Comparison of ENCODE assay signal across 20 cellular contexts in genomic region chrX:42398967-42399631, GRCh38.
DNase-seq lines count a peak whose midpoint lies in the region; ATAC-seq, FAIRE-seq and TF ChIP-seq lines count a peak whose summit lies in the region.
"Had no signal": no experiment of that assay in that cellular context is flagged by ENCODE, and none has a peak within 500 bp of the region (broad histone marks: within the 10 kb centered on the region; RNA-seq: fewer than 3 reads in every experiment).

No MANE protein-coding gene starts in this region.

- H3K4me3 ChIP-seq in A549 (no peak overlapping the region), uterus (no peak overlapping the region)
- H3K4me3 ChIP-seq: lower lobe of right lung had no signal

- ATAC-seq in A549: no peak
- no peak for ATAC-seq in activated CD8-positive, alpha-beta T cell treated with anti-CD3 and anti-CD28 coated beads, Interleukin-2, amount 10 ng/mL, durations not matched to agents 7 days and 5 days
- ATAC-seq in SK-N-SH treated with all-trans-retinoic acid at 6 μM for 48 hours: no peak
- ATAC-seq: foreskin keratinocyte, lower lobe of right lung, Right ventricle myocardium inferior had no signal

- no peak overlapping the region for H3K4me2 ChIP-seq in A549

- no peak for TF ChIP-seq POLR2A in A549 (IDR thresholded peaks at IDR 0.05; ENCODE audit: low read length)
- TF ChIP-seq POLR2A in uterus (IDR thresholded peaks at IDR 0.05): no peak

- H3K4me3 Mint-ChIP-seq in activated CD8-positive, alpha-beta T cell treated with anti-CD3 and anti-CD28 coated beads, Interleukin-2, amount 10 ng/mL, durations not matched to agents 7 days and 5 days: peak overlapping the region; percentile 18
- H3K4me3 Mint-ChIP-seq in immature natural killer cell: peak overlapping the region; percentile 76 to 85 (median 78)
- H3K4me3 Mint-ChIP-seq: HFFc6 had no signal

- POLR2A ChIA-PET in A549 (lab: Yijun Ruan, JAX): no interaction called here
- POLR2A ChIA-PET in activated CD8-positive, alpha-beta T cell treated with anti-CD3 and anti-CD28 coated beads, Interleukin-2, amount 10 ng/mL, durations not matched to agents 7 days and 5 days (lab: Charles Lee): interaction anchor here (0.5 kb wide), 1 partner anchor 1169 kb away, joined by 3 read pairs; no protein-coding TSS in a partner anchor

- H3K9me3 ChIP-seq in A549 (no peaks in the 10 kb centered on the region), uterus (no peaks in the 10 kb centered on the region)
- H3K9me3 ChIP-seq: lower lobe of right lung had no signal

- DNase-seq in A549 (ENCODE audit: low read depth in 1 of 2, low spot score in 1 of 2) (no peak), EH (ENCODE audit: low read depth) (peak; percentile 2), immature natural killer cell (peak; percentile 15 to 34 (median 25)), SW480 (ENCODE audit: low spot score) (no peak), uterus (no peak), UCSD-AML1 (lab: John Stamatoyannopoulos, UW; ENCODE audit: unreplicated experiment) (no peak)
- peak; percentile 20 for DNase-seq in activated CD8-positive, alpha-beta T cell treated with anti-CD3 and anti-CD28 coated beads, Interleukin-2, amount 10 ng/mL, durations not matched to agents 7 days and 5 days
- DNase-seq: activated CD8-positive, alpha-beta memory T cell treated with anti-CD3 and anti-CD28 coated beads for 24 hours; activated naive CD4-positive, alpha-beta T cell treated with Interleukin-2 at 50 U/mL for 16 hours; cerebellar nuclear complex; DMS153; foreskin keratinocyte; HFFc6; lower lobe of right lung; NCI-H2107; T1000 had no signal

- intact Hi-C loops in uterus (cut with DNase I; ENCODE audit: low total_unique reads): no loop called here

- CTCF ChIA-PET in A549 (lab: Yijun Ruan, JAX): interaction anchor here (0.6 kb wide), 1 partner anchor 1121 kb away, joined by 3 read pairs; no protein-coding TSS in a partner anchor
- CTCF ChIA-PET in activated CD8-positive, alpha-beta T cell treated with anti-CD3 and anti-CD28 coated beads, Interleukin-2, amount 10 ng/mL, durations not matched to agents 7 days and 5 days (lab: Charles Lee): no interaction called here

- no peaks in the 10 kb centered on the region for H3K36me3 Mint-ChIP-seq in activated CD8-positive, alpha-beta T cell treated with anti-CD3 and anti-CD28 coated beads, Interleukin-2, amount 10 ng/mL, durations not matched to agents 7 days and 5 days (ENCODE audit: low read depth)
- H3K36me3 Mint-ChIP-seq in immature natural killer cell: no peaks in the 10 kb centered on the region

- H3K27me3 ChIP-seq in uterus: no peaks in the 10 kb centered on the region
- H3K27me3 ChIP-seq: foreskin keratinocyte had no signal

- FAIRE-seq in A549 (lab: Jason Lieb, UNC): peak; percentile 88
- FAIRE-seq: endometrium, GM18507 had no signal

- H3K27ac ChIP-seq in A549 (no peak overlapping the region), uterus (no peak overlapping the region)
- H3K27ac ChIP-seq: foreskin keratinocyte, lower lobe of right lung had no signal

- H3K4me1 ChIP-seq in A549: no peaks in the 10 kb centered on the region
- H3K4me1 ChIP-seq in uterus: no peaks in the 10 kb centered on the region
- H3K4me1 ChIP-seq: foreskin keratinocyte, lower lobe of right lung had no signal

- 45% methylated on average over 8 of the region's 8 CpGs for WGBS in A549 (ENCODE audit: missing lambda C conversion rate)

- H3K27me3 Mint-ChIP-seq in activated CD8-positive, alpha-beta T cell treated with anti-CD3 and anti-CD28 coated beads, Interleukin-2, amount 10 ng/mL, durations not matched to agents 7 days and 5 days (ENCODE audit: low read depth): no peaks in the 10 kb centered on the region
- peaks cover 0 to 8% (median 2%) of the 10 kb centered on the region in 3 donors for H3K27me3 Mint-ChIP-seq in immature natural killer cell (ENCODE audit: low read depth in 3 of 3)

- peaks cover 3% of the 10 kb centered on the region for H3K9me3 Mint-ChIP-seq in activated CD8-positive, alpha-beta T cell treated with anti-CD3 and anti-CD28 coated beads, Interleukin-2, amount 10 ng/mL, durations not matched to agents 7 days and 5 days (ENCODE audit: insufficient read depth)
- no peaks in the 10 kb centered on the region for H3K9me3 Mint-ChIP-seq in immature natural killer cell

- TF ChIP-seq EP300 in A549 (IDR thresholded peaks at IDR 0.05): no peak

- peak overlapping the region; percentile 71 for H3K27ac Mint-ChIP-seq in activated CD8-positive, alpha-beta T cell treated with anti-CD3 and anti-CD28 coated beads, Interleukin-2, amount 10 ng/mL, durations not matched to agents 7 days and 5 days
- H3K27ac Mint-ChIP-seq in immature natural killer cell: peak overlapping the region; percentile 26 to 87 (median 72)
- H3K27ac Mint-ChIP-seq: HFFc6 had no signal

- peaks cover 18% of the 10 kb centered on the region for H3K4me1 Mint-ChIP-seq in activated CD8-positive, alpha-beta T cell treated with anti-CD3 and anti-CD28 coated beads, Interleukin-2, amount 10 ng/mL, durations not matched to agents 7 days and 5 days (ENCODE audit: low read depth)
- H3K4me1 Mint-ChIP-seq in immature natural killer cell: peaks cover 27 to 32% of the 10 kb centered on the region in 2 donors

- H3K36me3 ChIP-seq in uterus: no peaks in the 10 kb centered on the region
- H3K36me3 ChIP-seq: lower lobe of right lung had no signal

- no peak for TF ChIP-seq CTCF in A549 (IDR thresholded peaks at IDR 0.05)
- TF ChIP-seq CTCF in uterus (IDR thresholded peaks at IDR 0.05): no peak

- no peak for TF ChIP-seq RAD21 in A549 (conservative IDR thresholded peaks at IDR 0.05 in 1 of 2, IDR thresholded peaks at IDR 0.05 in 1 of 2)

TF ChIP-seq in A549, 52 proteins besides CTCF, POLR2A, EP300 and RAD21 (continues in another document):
- TF ChIP-seq KDM5A (IDR thresholded peaks at IDR 0.05) (no peak), NFE2L2 (conservative IDR thresholded peaks at IDR 0.05; ENCODE audit: low read length) (no peak), HOXA7 (CRISPR knock-in tag; IDR thresholded peaks at IDR 0.05) (no peak), HDAC2 (IDR thresholded peaks at IDR 0.05) (no peak), ATOH8 (CRISPR knock-in tag; IDR thresholded peaks at IDR 0.05; ENCODE audit: low read depth) (no peak), RCOR1 (IDR thresholded peaks at IDR 0.05; ENCODE audit: low read depth, low read length) (no peak), FOSB (CRISPR knock-in tag; IDR thresholded peaks at IDR 0.05) (no peak), MYC (IDR thresholded peaks at IDR 0.05; ENCODE audit: borderline replicate concordance, low read length) (no peak), EHMT2 (IDR thresholded peaks at IDR 0.05; ENCODE audit: low read depth) (no peak)
- TF ChIP-seq, protein P1, sequence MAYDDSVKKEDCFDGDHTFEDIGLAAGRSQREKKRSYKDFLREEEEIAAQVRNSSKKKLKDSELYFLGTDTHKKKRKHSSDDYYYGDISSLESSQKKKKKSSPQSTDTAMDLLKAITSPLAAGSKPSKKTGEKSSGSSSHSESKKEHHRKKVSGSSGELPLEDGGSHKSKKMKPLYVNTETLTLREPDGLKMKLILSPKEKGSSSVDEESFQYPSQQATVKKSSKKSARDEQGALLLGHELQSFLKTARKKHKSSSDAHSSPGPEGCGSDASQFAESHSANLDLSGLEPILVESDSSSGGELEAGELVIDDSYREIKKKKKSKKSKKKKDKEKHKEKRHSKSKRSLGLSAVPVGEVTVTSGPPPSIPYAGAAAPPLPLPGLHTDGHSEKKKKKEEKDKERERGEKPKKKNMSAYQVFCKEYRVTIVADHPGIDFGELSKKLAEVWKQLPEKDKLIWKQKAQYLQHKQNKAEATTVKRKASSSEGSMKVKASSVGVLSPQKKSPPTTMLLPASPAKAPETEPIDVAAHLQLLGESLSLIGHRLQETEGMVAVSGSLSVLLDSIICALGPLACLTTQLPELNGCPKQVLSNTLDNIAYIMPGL (CRISPR knock-in tag; IDR thresholded peaks at IDR 0.05; ENCODE audit: borderline replicate concordance): no peak

TF ChIP-seq in SK-N-SH treated with all-trans-retinoic acid at 6 μM for 48 hours, 23 proteins besides CTCF, POLR2A, EP300 and RAD21 (continues in another document):
- no peak for TF ChIP-seq PATZ1 (CRISPR knock-in tag; IDR thresholded peaks at IDR 0.05; ENCODE audit: borderline replicate concordance)
- TF ChIP-seq ZNF70 (CRISPR knock-in tag; IDR thresholded peaks at IDR 0.05): no peak
- TF ChIP-seq ZNF565 (CRISPR knock-in tag; conservative IDR thresholded peaks at IDR 0.05; ENCODE audit: low read depth): no peak
- no peak for TF ChIP-seq BACH2 (CRISPR knock-in tag; IDR thresholded peaks at IDR 0.05; ENCODE audit: borderline replicate concordance)
- no peak for TF ChIP-seq OSR1 (CRISPR knock-in tag; IDR thresholded peaks at IDR 0.05)
- TF ChIP-seq POU6F1 (CRISPR knock-in tag; IDR thresholded peaks at IDR 0.05; ENCODE audit: borderline replicate concordance, low read depth): no peak
- no peak for TF ChIP-seq PPARA (CRISPR knock-in tag; IDR thresholded peaks at IDR 0.05; ENCODE audit: borderline replicate concordance)

Comparison
In these comparisons a context has a peak if more than half of its experiments do, and no peak if none do; other contexts are left out.
1. DNase-seq: peak in EH (single experiment), activated CD8-positive, alpha-beta T cell treated with anti-CD3 and anti-CD28 coated beads, Interleukin-2, amount 10 ng/mL, durations not matched to agents 7 days and 5 days (single experiment) and immature natural killer cell (3 of 3); none in A549 (0 of 2), SW480 (single experiment), uterus (0 of 2) and UCSD-AML1 (single experiment).